In the genomic region with DNA sequence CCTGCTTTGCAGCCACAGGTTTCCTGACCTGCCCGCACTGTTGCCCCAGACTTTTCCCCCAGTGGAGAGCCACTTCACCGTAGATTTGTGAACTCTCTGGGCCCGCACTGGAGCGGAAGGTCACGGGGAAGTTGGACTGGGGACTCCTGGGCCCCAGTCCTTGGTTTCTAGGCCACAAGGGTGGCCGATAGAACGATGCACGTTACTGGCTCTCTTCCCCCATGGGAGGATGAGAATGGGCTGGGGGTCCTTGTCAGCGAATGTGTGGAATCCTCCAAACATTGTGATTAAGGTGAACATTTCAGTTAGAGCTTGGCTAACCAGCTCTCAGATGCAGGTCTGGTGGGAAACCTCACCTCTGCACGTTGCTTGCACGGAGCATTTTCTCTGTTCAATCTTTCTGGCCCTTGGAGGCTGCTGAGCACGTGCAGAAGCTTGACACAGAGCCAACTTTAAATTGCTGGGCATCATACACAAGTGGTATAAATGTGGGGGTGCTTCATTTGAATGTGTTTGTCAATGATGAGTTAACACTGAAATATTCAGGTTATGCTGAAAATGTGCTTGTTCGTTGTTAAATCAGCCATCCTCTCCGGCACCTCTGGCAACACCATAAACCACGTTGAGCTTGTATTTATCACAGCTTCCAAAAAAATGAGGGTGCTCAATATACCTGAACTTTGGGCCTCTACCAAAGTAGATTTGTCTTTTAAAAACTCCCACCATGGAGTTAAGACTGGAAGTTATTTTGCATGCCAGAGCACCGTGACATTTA, we compare ENCODE assay signal across 7 cellular contexts. TPM values are rescaled to one million over a fixed set of nuclear protein-coding genes. Genes with fewer than 3 reads are reported as not detected.
DNase-seq lines count a peak whose midpoint lies in the region; ATAC-seq and TF ChIP-seq lines count a peak whose summit lies in the region.

No MANE protein-coding gene starts in this region.

- peak overlapping the region; percentile 93 for H3K9ac ChIP-seq in KMS-11

- TF ChIP-seq POLR2A in upper lobe of left lung (IDR thresholded peaks at IDR 0.05) = no peak

- H3K36me3 ChIP-seq in KMS-11 (ENCODE audit: insufficient read depth) (no peaks in the 10 kb centered on the region), upper lobe of left lung (no peaks in the 10 kb centered on the region)

- DNase-seq in G401 (ENCODE audit: low spot score) = peak; percentile 58
- peak; percentile 17 for DNase-seq in T1000 (lab: John Stamatoyannopoulos, UW)
- DNase-seq in endothelial cell (ENCODE audit: low spot score) = no peak
- no peak for DNase-seq in upper lobe of left lung

- peaks cover 8% of the 10 kb centered on the region for H3K4me1 Mint-ChIP-seq in endothelial cell (ENCODE audit: unreplicated experiment)

- no peaks in the 10 kb centered on the region for H4K20me1 ChIP-seq in KMS-11 (ENCODE audit: insufficient read depth)

- no peaks in the 10 kb centered on the region for H3K9me3 ChIP-seq in mononuclear cell (ENCODE audit: low read depth, low read length)
- no peaks in the 10 kb centered on the region for H3K9me3 ChIP-seq in upper lobe of left lung

- H3K4me3 ChIP-seq in KMS-11 (IDR thresholded peaks at IDR 0.05; ENCODE audit: insufficient read depth, low read depth, low read length) (no peak overlapping the region), mononuclear cell (ENCODE audit: low read length) (peak overlapping the region; percentile 54), upper lobe of left lung (peak overlapping the region; percentile 58 to 87 (median 77))

- H3K79me2 ChIP-seq in KMS-11 (ENCODE audit: insufficient read depth, low read depth) = peaks cover 28% of the 10 kb centered on the region

- no peak overlapping the region for H3K27ac Mint-ChIP-seq in endothelial cell (ENCODE audit: unreplicated experiment)

- WGBS in upper lobe of left lung, 2 donors = 9 to 10% methylated on average over 12 to 16 of the region's 16 CpGs

- ATAC-seq in GM21526 (IDR thresholded peaks at IDR 0.05; ENCODE audit: low FRiP score, unreplicated experiment) (peak; percentile 17), upper lobe of left lung (ENCODE audit: low FRiP score in 2 of 2) (peak; percentile 54 to 76)

- peak overlapping the region; percentile 90 for H3K4me3 Mint-ChIP-seq in endothelial cell (ENCODE audit: unreplicated experiment)

- H3K4me1 ChIP-seq in KMS-11 (ENCODE audit: low read depth, poor library complexity, severe bottlenecking) (peaks cover 25% of the 10 kb centered on the region), mononuclear cell (ENCODE audit: insufficient read depth, low read length) (peaks cover 31% of the 10 kb centered on the region), upper lobe of left lung (peaks cover 18 to 29% (median 19%) of the 10 kb centered on the region in 4 donors)

- TF ChIP-seq CTCF in KMS-11 (conservative IDR thresholded peaks at IDR 0.05; ENCODE audit: low read depth, low read length) = no peak
- no peak for TF ChIP-seq CTCF in endothelial cell (IDR thresholded peaks at IDR 0.05; ENCODE audit: unreplicated experiment)
- TF ChIP-seq CTCF in upper lobe of left lung (IDR thresholded peaks at IDR 0.05) = no peak

- peak overlapping the region; percentile 89 for H3K4me2 ChIP-seq in KMS-11

- peak overlapping the region; percentile 63 for H2AFZ ChIP-seq in KMS-11 (ENCODE audit: low read depth)

- no peaks in the 10 kb centered on the region for H3K36me3 Mint-ChIP-seq in endothelial cell (ENCODE audit: low read depth, unreplicated experiment)

- TF ChIP-seq EP300 in upper lobe of left lung (IDR thresholded peaks at IDR 0.05) = no peak

- in situ Hi-C loops in G401 (cut with HindIII; ENCODE audit: low sequenced_read_pairs) = no loop called here

- H3K27me3 Mint-ChIP-seq in endothelial cell (ENCODE audit: unreplicated experiment) = no peaks in the 10 kb centered on the region

- no peaks in the 10 kb centered on the region for H3K9me3 Mint-ChIP-seq in endothelial cell (ENCODE audit: unreplicated experiment)

- H3K27ac ChIP-seq in KMS-11 = peak overlapping the region; percentile 91
- H3K27ac ChIP-seq in upper lobe of left lung = peak overlapping the region; percentile 88 to 94 (median 90)

- H3K27me3 ChIP-seq in KMS-11 (ENCODE audit: insufficient read depth, low read depth) (no peaks in the 10 kb centered on the region), mononuclear cell (ENCODE audit: insufficient read depth, low read length) (no peaks in the 10 kb centered on the region), upper lobe of left lung (no peaks in the 10 kb centered on the region)

RNA-seq across cellular contexts. Expression of gene DIS3L, which starts 1.0 kb away (rescaled TPM):
- 22.0 and 57.8 TPM in 2 replicates for total RNA-seq in G401 (2014; rRNA removed; shearing (Covaris generic))
- 13.1 TPM for total RNA-seq in endothelial cell (ENCODE audit: unreplicated experiment)
- 26.2 TPM for total RNA-seq in mononuclear cell
- total RNA-seq in upper lobe of left lung = 10 to 100 TPM; 20.1 to 48.2 (median 26.9) TPM

RNA-seq across cellular contexts. Expression of gene MEGF11, which starts 40.8 kb away (rescaled TPM):
- total RNA-seq in G401 (2014; rRNA removed; shearing (Covaris generic)) = 1.9 and 2.4 TPM in 2 replicates
- total RNA-seq in endothelial cell (ENCODE audit: unreplicated experiment) (0.77 TPM), mononuclear cell (not detected), upper lobe of left lung (1 to 10 TPM in 3 of 6 donors, not detected in 3; 1.5 to 4.0 (median 3.5) TPM)

Comparison
In these comparisons a context has a peak if more than half of its experiments do, and no peak if none do; other contexts are left out.
1. DNase-seq: peak in G401 (single experiment) and T1000 (single experiment); none in endothelial cell (single experiment) and upper lobe of left lung (0 of 2).